Comparison of ENCODE assay signal across 21 cellular contexts in genomic region chr5:172224996-172225395, GRCh38. TPM values are rescaled to one million over a fixed set of nuclear protein-coding genes. Genes with fewer than 3 reads are reported as not detected.
DNase-seq lines count a peak whose midpoint lies in the region; ATAC-seq lines count a peak whose summit lies in the region.
"Had no signal": no experiment of that assay in that cellular context is flagged by ENCODE, and none has a peak within 500 bp of the region (broad histone marks: within the 10 kb centered on the region; RNA-seq: fewer than 3 reads in every experiment).

No MANE protein-coding gene starts in this region.

- no peaks in the 10 kb centered on the region for H3K9me3 Mint-ChIP-seq in activated naive CD8-positive, alpha-beta T cell (ENCODE audit: low read depth)

- H3K27ac Mint-ChIP-seq in activated naive CD8-positive, alpha-beta T cell, result peak overlapping the region; percentile 4

- peak; percentile 11 for ATAC-seq in GM21526 (IDR thresholded peaks at IDR 0.05; ENCODE audit: low FRiP score, unreplicated experiment)
- no peak for ATAC-seq in GM21825 (IDR thresholded peaks at IDR 0.05; ENCODE audit: unreplicated experiment)
- ATAC-seq: left ventricle myocardium superior, mucosa of descending colon had no signal

- H3K4me3 Mint-ChIP-seq in activated naive CD8-positive, alpha-beta T cell, result no peak overlapping the region

- H3K36me3 Mint-ChIP-seq in activated naive CD8-positive, alpha-beta T cell, result peaks cover 21% of the 10 kb centered on the region

- DNase-seq in NCI-H82 (lab: John Stamatoyannopoulos, UW) (peak; percentile 1), NCI-H82 treated with DMSO at 0.1 percent for 48 hours (lab: John Stamatoyannopoulos, UW; ENCODE audit: unreplicated experiment) (no peak), myocyte (ENCODE audit: low read depth) (peak; percentile 20), NCI-H1092 treated with DMSO at 0.1 percent for 48 hours (lab: John Stamatoyannopoulos, UW) (no peak)
- no peak for DNase-seq in activated CD8-positive, alpha-beta memory T cell treated with anti-CD3 and anti-CD28 coated beads, Interleukin-2, amount 50 U/mL, for 4 hours
- DNase-seq: foreskin fibroblast, left ventricle myocardium superior, mucosa of descending colon, NCI-H187 treated with DMSO at 0.1 percent for 48 hours, NCI-H226, occipital lobe, T-helper 9 cell had no signal

- no peaks in the 10 kb centered on the region for H3K27me3 Mint-ChIP-seq in activated naive CD8-positive, alpha-beta T cell

- H3K4me1 Mint-ChIP-seq in activated naive CD8-positive, alpha-beta T cell (ENCODE audit: low read depth), result peaks cover 23% of the 10 kb centered on the region

RNA-seq across cellular contexts. Expression of gene EFCAB9, which starts 31.0 kb away (rescaled TPM):
- not detected in 2 replicates for total RNA-seq in myocyte
- not detected for polyA plus RNA-seq in myocyte (2012)
- total RNA-seq: breast epithelium, hepatocyte, left ventricle myocardium superior, mucosa of descending colon, occipital lobe, right atrium auricular region, RPMI7951, suprapubic skin, vagina had no signal
- polyA plus RNA-seq: hepatocyte had no signal

RNA-seq across cellular contexts. Expression of gene STK10, which starts 37.0 kb away (rescaled TPM):
- 22.3 and 23.2 TPM in 2 replicates for total RNA-seq in myocyte
- polyA plus RNA-seq in myocyte (2012), result 23.2 TPM

RNA-seq across cellular contexts. Expression of gene UBTD2, which starts 58.6 kb away (rescaled TPM):
- total RNA-seq in myocyte, result 40.5 and 45.2 TPM in 2 replicates
- 21.5 TPM for polyA plus RNA-seq in myocyte (2012)

Comparison
In these comparisons a context has a peak if more than half of its experiments do, and no peak if none do; other contexts are left out.
1. DNase-seq: peak in NCI-H82 (single experiment) and myocyte (single experiment); none in NCI-H82 treated with DMSO at 0.1 percent for 48 hours (single experiment), activated CD8-positive, alpha-beta memory T cell treated with anti-CD3 and anti-CD28 coated beads, Interleukin-2, amount 50 U/mL, for 4 hours (single experiment) and NCI-H1092 treated with DMSO at 0.1 percent for 48 hours (single experiment).